ENCODE assay signal across 1 cellular context in the genomic region with DNA sequence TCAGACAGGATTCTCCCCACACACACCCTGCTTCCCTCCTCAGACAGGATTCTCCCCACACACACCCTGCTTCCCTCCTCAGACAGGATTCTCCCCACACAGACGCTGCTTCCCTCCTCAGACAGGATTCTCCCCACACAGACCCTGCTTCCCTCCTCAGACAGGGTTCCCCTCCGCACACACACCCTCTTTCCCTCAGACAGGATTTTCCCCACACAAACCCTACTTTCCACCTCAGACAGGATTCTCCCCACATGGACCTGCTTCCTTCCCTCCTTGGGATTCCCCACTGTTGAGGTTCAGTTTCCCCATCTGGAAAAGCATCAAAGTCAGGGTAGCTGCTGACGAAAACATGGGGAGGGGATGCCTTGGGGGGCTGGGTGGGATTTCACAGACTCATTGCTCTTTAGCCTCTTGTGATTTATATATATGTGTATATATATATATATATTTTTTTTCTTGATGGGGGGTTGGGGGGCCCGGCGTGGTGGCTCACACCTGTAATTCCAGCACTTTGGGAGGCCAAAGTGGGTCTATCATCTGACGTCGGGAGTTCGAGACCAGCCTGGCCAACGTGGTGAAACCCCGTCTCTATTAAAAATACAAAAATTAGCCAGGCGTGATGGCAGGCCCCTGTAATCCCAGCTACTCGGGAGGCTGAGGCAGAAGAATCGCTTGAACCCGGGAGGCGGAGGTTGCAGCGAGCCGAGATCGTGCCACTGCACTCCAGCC.
A peak's percentile ranks its signal among the peaks of the same experiment; 100 is the strongest.
TF ChIP-seq lines count a peak whose summit lies in the region.

No MANE protein-coding gene starts in this region.

TF ChIP-seq in K562, 482 proteins besides CTCF, POLR2A, EP300 and RAD21:
- TF ChIP-seq, protein P1, sequence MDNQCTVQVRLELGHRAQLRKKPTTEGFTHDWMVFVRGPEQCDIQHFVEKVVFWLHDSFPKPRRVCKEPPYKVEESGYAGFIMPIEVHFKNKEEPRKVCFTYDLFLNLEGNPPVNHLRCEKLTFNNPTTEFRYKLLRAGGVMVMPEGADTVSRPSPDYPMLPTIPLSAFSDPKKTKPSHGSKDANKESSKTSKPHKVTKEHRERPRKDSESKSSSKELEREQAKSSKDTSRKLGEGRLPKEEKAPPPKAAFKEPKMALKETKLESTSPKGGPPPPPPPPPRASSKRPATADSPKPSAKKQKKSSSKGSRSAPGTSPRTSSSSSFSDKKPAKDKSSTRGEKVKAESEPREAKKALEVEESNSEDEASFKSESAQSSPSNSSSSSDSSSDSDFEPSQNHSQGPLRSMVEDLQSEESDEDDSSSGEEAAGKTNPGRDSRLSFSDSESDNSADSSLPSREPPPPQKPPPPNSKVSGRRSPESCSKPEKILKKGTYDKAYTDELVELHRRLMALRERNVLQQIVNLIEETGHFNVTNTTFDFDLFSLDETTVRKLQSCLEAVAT (IDR thresholded peaks at IDR 0.05), result 0 out of 4 replicates have a peak, but pooled peaks of 1 of the 2 experiments have one; percentile 36
TF ChIP-seq in K562: peak in this region for 1; not testable (repeated sequence) for 481.
